ENCODE assay signal across 21 cellular contexts in the genomic region with DNA sequence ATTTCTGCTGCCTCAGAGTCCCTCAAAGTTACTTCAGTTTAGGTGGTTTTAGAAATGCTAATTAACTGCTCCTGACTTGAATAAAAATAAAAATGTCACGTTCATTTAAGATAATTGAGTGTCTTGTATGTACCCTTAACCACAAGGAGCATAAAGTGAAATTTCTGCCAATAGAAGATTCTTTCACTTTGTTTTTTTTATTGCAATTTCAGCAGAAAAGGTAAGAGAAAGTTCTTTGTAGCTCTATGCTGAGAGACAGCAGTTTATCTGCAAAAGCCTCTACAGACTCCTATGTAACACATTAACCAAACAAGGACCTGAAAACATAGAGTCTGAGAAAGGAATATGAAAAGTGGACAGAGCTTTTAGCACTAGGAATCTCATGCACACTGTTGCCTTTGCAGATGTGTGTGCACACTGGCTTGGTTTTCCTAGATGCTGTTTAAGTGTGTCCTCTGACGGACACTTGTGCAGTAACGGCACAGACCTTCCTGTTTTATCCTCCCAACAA. TPM values are rescaled to one million over a fixed set of nuclear protein-coding genes. Genes with fewer than 3 reads are reported as not detected.
"Had no signal": no experiment of that assay in that cellular context is flagged by ENCODE, and none has a peak within 500 bp of the region (broad histone marks: within the 10 kb centered on the region; RNA-seq: fewer than 3 reads in every experiment).

No MANE protein-coding gene starts in this region.

- H3K4me3 ChIP-seq: lung, psoas muscle, spleen, tibial artery had no signal

- H3K27ac ChIP-seq: foreskin keratinocyte, neutrophil, psoas muscle, spleen, tibial artery had no signal

- H3K4me1 Mint-ChIP-seq: naive thymus-derived CD4-positive, alpha-beta T cell had no signal

- H3K4me1 ChIP-seq: foreskin keratinocyte, psoas muscle, spleen, tibial artery had no signal

- H3K4me3 Mint-ChIP-seq: naive thymus-derived CD4-positive, alpha-beta T cell; stimulated activated memory B cell treated with anti-CD40 and anti-IgM and Interleukin-4, amounts not matched to agents 10 μg/mL and 1 μg/mL and 100 μg/mL, for 72 hours; stimulated activated naive CD8-positive, alpha-beta T cell treated with anti-CD3 and anti-CD28 coated beads, Interleukin-15, Interleukin-2, amounts not matched to agents 100 ng/mL and 50 ng/mL, for 24 hours had no signal

- H3K9me3 ChIP-seq: neutrophil had no signal

- H3K36me3 Mint-ChIP-seq: naive thymus-derived CD4-positive, alpha-beta T cell had no signal

- H3K36me3 ChIP-seq: neutrophil, spleen, tibial artery had no signal

- DNase-seq: dermis blood vessel endothelial cell; erythroblast; foreskin keratinocyte; kidney; left cardiac atrium; left ventricle myocardium superior; mesenchymal stem cell; naive thymus-derived CD4-positive, alpha-beta T cell; psoas muscle; retina; spleen; stimulated activated CD4-positive, alpha-beta T cell treated with anti-CD3 and anti-CD28 coated beads, Interleukin-15, amount 100 ng/mL, for 24 hours; stimulated activated CD4-positive, alpha-beta T cell treated with anti-CD3 and anti-CD28 coated beads, Interleukin-1b, Interleukin-23, amount 100 ng/mL, for 48 hours; stimulated activated CD4-positive, alpha-beta T cell treated with anti-CD3 and anti-CD28 coated beads, Interleukin-4, amount 100 ng/mL, for 24 hours; tibial artery had no signal

- H3K27ac Mint-ChIP-seq: naive thymus-derived CD4-positive, alpha-beta T cell; stimulated activated memory B cell treated with anti-CD40 and anti-IgM and Interleukin-4, amounts not matched to agents 10 μg/mL and 1 μg/mL and 100 μg/mL, for 72 hours; stimulated activated naive CD8-positive, alpha-beta T cell treated with anti-CD3 and anti-CD28 coated beads, Interleukin-15, Interleukin-2, amounts not matched to agents 100 ng/mL and 50 ng/mL, for 24 hours had no signal

- FAIRE-seq: colon, kidney had no signal

- H3K27me3 ChIP-seq: foreskin keratinocyte, neutrophil, tibial artery had no signal

- ATAC-seq: foreskin keratinocyte; left cardiac atrium; left ventricle myocardium superior; naive thymus-derived CD4-positive, alpha-beta T cell; psoas muscle; sciatic nerve; stimulated activated memory B cell treated with anti-CD40 and anti-IgM and Interleukin-4, amounts not matched to agents 10 μg/mL and 1 μg/mL and 100 μg/mL, for 72 hours had no signal

- H3K27me3 Mint-ChIP-seq: stimulated activated naive CD8-positive, alpha-beta T cell treated with anti-CD3 and anti-CD28 coated beads, Interleukin-15, Interleukin-2, amounts not matched to agents 100 ng/mL and 50 ng/mL, for 24 hours had no signal

RNA-seq across cellular contexts. Expression of a gene that starts 11.6 kb away (rescaled TPM):
- total RNA-seq: naive thymus-derived CD4-positive, alpha-beta T cell had no signal
